36 cellular contexts compared by ENCODE assay signal in the genomic region with DNA sequence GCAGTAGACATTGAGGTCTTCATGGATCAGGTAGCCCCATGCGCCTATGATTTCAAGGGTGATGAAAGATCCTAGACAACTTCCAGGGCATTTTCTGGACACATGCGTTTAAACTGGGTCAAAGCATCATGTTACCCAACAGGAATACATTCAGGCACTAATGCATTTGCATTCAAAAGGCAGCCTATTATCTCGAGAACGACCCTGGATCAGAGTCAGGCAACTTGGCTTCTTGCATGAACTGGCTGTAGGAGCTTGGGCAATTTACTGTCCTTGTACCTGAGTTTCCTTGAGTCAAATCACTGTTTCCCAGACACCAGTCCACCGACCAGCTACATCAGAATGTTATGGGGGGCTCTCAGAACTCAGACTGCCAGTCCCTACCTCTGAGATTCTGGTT.
"Had no signal": no experiment of that assay in that cellular context is flagged by ENCODE, and none has a peak within 500 bp of the region (broad histone marks: within the 10 kb centered on the region; RNA-seq: fewer than 3 reads in every experiment).

No MANE protein-coding gene starts in this region.

- H3K9me3 ChIP-seq: adrenal gland, body of pancreas, esophagus squamous epithelium, gastroesophageal sphincter had no signal

- H3K4me1 ChIP-seq: adrenal gland, body of pancreas, esophagus squamous epithelium had no signal

- H3K36me3 ChIP-seq: adrenal gland, esophagus squamous epithelium, gastroesophageal sphincter, WERI-Rb-1 had no signal

- H3K27ac Mint-ChIP-seq: activated CD4-positive, alpha-beta T cell treated with anti-CD3 and anti-CD28 coated beads for 36 hours; activated CD8-positive, alpha-beta T cell treated with anti-CD3 and anti-CD28 coated beads for 36 hours; activated naive CD4-positive, alpha-beta T cell treated with anti-CD3 and anti-CD28 coated beads for 36 hours; activated naive CD4-positive, alpha-beta T cell treated with anti-CD3 and anti-CD28 coated beads, Interleukin-2, amount 50 U/mL, for 24 hours; activated naive CD8-positive, alpha-beta T cell treated with anti-CD3 and anti-CD28 coated beads for 36 hours; activated naive CD8-positive, alpha-beta T cell treated with anti-CD3 and anti-CD28 coated beads, Interleukin-2, amount 50 U/mL, for 24 hours; activated T-helper 1 cell treated with anti-CD3 and anti-CD28 coated beads, Interleukin-12 subunit alpha, Interleukin-12 subunit beta, Interleukin-2, Interleukin-4 antibody, amounts not matched to agents 30 ng/mL and 10 ng/mL and 1 ng/mL, durations not matched to agents 14 hours and 24 hours and 36 hours; activated T-helper 2 cell treated with anti-CD3 and anti-CD28 coated beads, Interferon-gamma antibody, Interleukin-2, Interleukin-4, amounts not matched to agents 10 μg/mL and 5 μg/mL and 100 μg/mL, durations not matched to agents 14 hours and 24 hours and 36 hours; T-helper 17 cell; T-helper 2 cell treated with Interferon-gamma antibody and Interleukin-4, amounts not matched to agents 5 μg/mL and 100 μg/mL, for 36 hours had no signal

- H3K36me3 Mint-ChIP-seq: activated naive CD4-positive, alpha-beta T cell treated with anti-CD3 and anti-CD28 coated beads, Interleukin-2, amount 50 U/mL, for 24 hours had no signal

- H3K4me1 Mint-ChIP-seq: activated CD4-positive, alpha-beta T cell treated with anti-CD3 and anti-CD28 coated beads for 36 hours; activated naive CD4-positive, alpha-beta T cell treated with anti-CD3 and anti-CD28 coated beads, Interleukin-2, amount 50 U/mL, for 24 hours; activated naive CD8-positive, alpha-beta T cell treated with anti-CD3 and anti-CD28 coated beads for 36 hours; activated naive CD8-positive, alpha-beta T cell treated with anti-CD3 and anti-CD28 coated beads, Interleukin-2, amount 50 U/mL, for 24 hours had no signal

- H3K4me3 ChIP-seq: adrenal gland, body of pancreas, esophagus squamous epithelium, gastroesophageal sphincter had no signal

- H3K4me3 Mint-ChIP-seq: activated CD4-positive, alpha-beta T cell treated with anti-CD3 and anti-CD28 coated beads for 36 hours; activated CD8-positive, alpha-beta T cell treated with anti-CD3 and anti-CD28 coated beads for 36 hours; activated naive CD4-positive, alpha-beta T cell treated with anti-CD3 and anti-CD28 coated beads for 36 hours; activated naive CD4-positive, alpha-beta T cell treated with anti-CD3 and anti-CD28 coated beads, Interleukin-2, amount 50 U/mL, for 24 hours; activated naive CD8-positive, alpha-beta T cell treated with anti-CD3 and anti-CD28 coated beads for 36 hours; activated naive CD8-positive, alpha-beta T cell treated with anti-CD3 and anti-CD28 coated beads, Interleukin-2, amount 50 U/mL, for 24 hours; activated T-cell treated with anti-CD3 and anti-CD28 coated beads, Interleukin-2, amount 50 U/mL, for 4 hours; activated T-helper 1 cell treated with anti-CD3 and anti-CD28 coated beads, Interleukin-12 subunit alpha, Interleukin-12 subunit beta, Interleukin-2, Interleukin-4 antibody, amounts not matched to agents 30 ng/mL and 10 ng/mL and 1 ng/mL, durations not matched to agents 14 hours and 24 hours and 36 hours; T-helper 17 cell; T-helper 2 cell treated with Interferon-gamma antibody and Interleukin-4, amounts not matched to agents 5 μg/mL and 100 μg/mL, for 36 hours had no signal

- H3K27ac ChIP-seq: adrenal gland, body of pancreas, epithelial cell of prostate, esophagus squamous epithelium, gastroesophageal sphincter, WERI-Rb-1 had no signal

- DNase-seq: activated CD4-positive, alpha-beta T cell treated with anti-CD3 and anti-CD28 coated beads for 36 hours; activated CD4-positive, alpha-beta T cell treated with anti-CD3 and anti-CD28 coated beads, Interleukin-2, amount 50 U/mL, for 1 hour; activated CD4-positive, alpha-beta T cell treated with anti-CD3 and anti-CD28 coated beads, Interleukin-2, amount 50 U/mL, for 48 hours; activated CD4-positive, CD25-positive, alpha-beta regulatory T cell; activated CD4-positive, CD25-positive, alpha-beta regulatory T cell treated with anti-CD3 and anti-CD28 coated beads, Interleukin-2, amount 50 U/mL, for 72 hours; activated CD8-positive, alpha-beta memory T cell treated with anti-CD3 and anti-CD28 coated beads for 24 hours; activated CD8-positive, alpha-beta T cell treated with anti-CD3 and anti-CD28 coated beads for 36 hours; activated effector memory CD4-positive, alpha-beta T cell treated with anti-CD3 and anti-CD28 coated beads, Interleukin-2, amount 50 U/mL, for 16 hours; activated naive CD4-positive, alpha-beta T cell treated with anti-CD3 and anti-CD28 coated beads for 36 hours; activated naive CD8-positive, alpha-beta T cell treated with anti-CD3 and anti-CD28 coated beads for 36 hours; activated naive CD8-positive, alpha-beta T cell treated with anti-CD3 and anti-CD28 coated beads, Interleukin-2, amount 50 U/mL, for 24 hours; activated T-cell treated with anti-CD3 and anti-CD28 coated beads, Interleukin-2, amount 50 U/mL, for 4 hours; adrenal gland; amygdala; aorta; body of pancreas; caudate nucleus; cortex of kidney; dermis blood vessel endothelial cell; effector CD8-positive, alpha-beta T cell; esophagus squamous epithelium; foreskin melanocyte; head of caudate nucleus; hippocampal formation; T-helper 17 cell; T1000; WERI-Rb-1 had no signal

- ATAC-seq: activated CD4-positive, alpha-beta T cell treated with anti-CD3 and anti-CD28 coated beads for 36 hours; activated CD8-positive, alpha-beta T cell treated with anti-CD3 and anti-CD28 coated beads for 36 hours; activated naive CD8-positive, alpha-beta T cell treated with anti-CD3 and anti-CD28 coated beads, Interleukin-2, amount 50 U/mL, for 24 hours; activated T-cell treated with anti-CD3 and anti-CD28 coated beads, Interleukin-2, amount 50 U/mL, for 4 hours; body of pancreas; gastroesophageal sphincter; T-helper 17 cell had no signal

- FAIRE-seq: colon, endometrium, endothelial cell of umbilical vein had no signal

- H3K27me3 Mint-ChIP-seq: activated CD4-positive, alpha-beta T cell treated with anti-CD3 and anti-CD28 coated beads for 36 hours; activated CD8-positive, alpha-beta T cell treated with anti-CD3 and anti-CD28 coated beads for 36 hours; activated naive CD4-positive, alpha-beta T cell treated with anti-CD3 and anti-CD28 coated beads, Interleukin-2, amount 50 U/mL, for 24 hours; activated naive CD8-positive, alpha-beta T cell treated with anti-CD3 and anti-CD28 coated beads for 36 hours; activated naive CD8-positive, alpha-beta T cell treated with anti-CD3 and anti-CD28 coated beads, Interleukin-2, amount 50 U/mL, for 24 hours; T-helper 17 cell had no signal

- H3K9me3 Mint-ChIP-seq: activated CD8-positive, alpha-beta T cell treated with anti-CD3 and anti-CD28 coated beads for 36 hours; activated naive CD4-positive, alpha-beta T cell treated with anti-CD3 and anti-CD28 coated beads for 36 hours; activated naive CD4-positive, alpha-beta T cell treated with anti-CD3 and anti-CD28 coated beads, Interleukin-2, amount 50 U/mL, for 24 hours; activated naive CD8-positive, alpha-beta T cell treated with anti-CD3 and anti-CD28 coated beads for 36 hours; activated naive CD8-positive, alpha-beta T cell treated with anti-CD3 and anti-CD28 coated beads, Interleukin-2, amount 50 U/mL, for 24 hours; activated T-cell treated with anti-CD3 and anti-CD28 coated beads, Interleukin-2, amount 50 U/mL, for 4 hours; activated T-helper 1 cell treated with anti-CD3 and anti-CD28 coated beads, Interleukin-12 subunit alpha, Interleukin-12 subunit beta, Interleukin-2, Interleukin-4 antibody, amounts not matched to agents 30 ng/mL and 10 ng/mL and 1 ng/mL, durations not matched to agents 14 hours and 24 hours and 36 hours; activated T-helper 2 cell treated with anti-CD3 and anti-CD28 coated beads, Interferon-gamma antibody, Interleukin-2, Interleukin-4, amounts not matched to agents 10 μg/mL and 5 μg/mL and 100 μg/mL, durations not matched to agents 14 hours and 24 hours and 36 hours; T-helper 2 cell treated with Interferon-gamma antibody and Interleukin-4, amounts not matched to agents 5 μg/mL and 100 μg/mL, for 36 hours had no signal

- H3K27me3 ChIP-seq: adrenal gland, body of pancreas, esophagus squamous epithelium, gastroesophageal sphincter had no signal
